8 cellular contexts compared by ENCODE assay signal in genomic region chr22:43956383-43956782, GRCh38. TPM values are rescaled to one million over a fixed set of nuclear protein-coding genes. Genes with fewer than 3 reads are reported as not detected.
DNase-seq lines count a peak whose midpoint lies in the region; ATAC-seq, FAIRE-seq and TF ChIP-seq lines count a peak whose summit lies in the region.

No MANE protein-coding gene starts in this region.

- no peaks in the 10 kb centered on the region for H3K9me3 ChIP-seq in A549

- no peaks in the 10 kb centered on the region for H3K27me3 ChIP-seq in brain microvascular endothelial cell (replicated peaks)

- H3K27me3 Mint-ChIP-seq in HFFc6 (ENCODE audit: insufficient read depth) (peaks cover 2% of the 10 kb centered on the region; the same call in 1 of the 2 replicates), mesothelial cell of epicardium (ENCODE audit: low read depth) (no peaks in the 10 kb centered on the region)

- POLR2A ChIA-PET in A549 (lab: Yijun Ruan, JAX), result no interaction called here

- TF ChIP-seq EP300 in A549 (IDR thresholded peaks at IDR 0.05), result no peak

- no peak for ATAC-seq in A549
- no peak for ATAC-seq in GM19397 (IDR thresholded peaks at IDR 0.05; ENCODE audit: unreplicated experiment)

- WGBS in A549 (ENCODE audit: missing lambda C conversion rate), result 89% methylated on average over 8 of the region's 8 CpGs

- H3K36me3 ChIP-seq in brain microvascular endothelial cell (replicated peaks), result no peaks in the 10 kb centered on the region

- H3K27ac ChIP-seq in A549 (peak overlapping the region; percentile 80 to 96; a peak in 5 of 6 replicates), brain microvascular endothelial cell (no peak overlapping the region)

- H3K4me3 ChIP-seq in A549, result peak overlapping the region; percentile 93
- peak overlapping the region; percentile 92 for H3K4me3 ChIP-seq in brain microvascular endothelial cell (ENCODE audit: low read depth, low read length)

- peak overlapping the region; percentile 98 for H3K4me2 ChIP-seq in A549

- peaks cover 17% of the 10 kb centered on the region; the same call in 2 of the 3 replicates for H3K4me1 ChIP-seq in A549

- peak overlapping the region; percentile 89 for H3K27ac Mint-ChIP-seq in HFFc6
- H3K27ac Mint-ChIP-seq in mesothelial cell of epicardium, result peak overlapping the region; percentile 90

- TF ChIP-seq CTCF in A549 (IDR thresholded peaks at IDR 0.05), result no peak
- no peak for TF ChIP-seq CTCF in HFFc6 (IDR thresholded peaks at IDR 0.05)
- no peak for TF ChIP-seq CTCF in brain microvascular endothelial cell (IDR thresholded peaks at IDR 0.05; ENCODE audit: low read depth, low read length, missing control alignments)
- no peak for TF ChIP-seq CTCF in mesothelial cell of epicardium (IDR thresholded peaks at IDR 0.05; ENCODE audit: unreplicated experiment)

- TF ChIP-seq RAD21 in A549 (conservative IDR thresholded peaks at IDR 0.05 in 1 of 2, IDR thresholded peaks at IDR 0.05 in 1 of 2), result no peak

- CTCF ChIA-PET in A549 (lab: Yijun Ruan, JAX), result no interaction called here

- no peaks in the 10 kb centered on the region for H3K9me3 Mint-ChIP-seq in HFFc6
- H3K9me3 Mint-ChIP-seq in mesothelial cell of epicardium, result no peaks in the 10 kb centered on the region

- H3K36me3 Mint-ChIP-seq in HFFc6 (ENCODE audit: low read depth) (peaks cover 12% of the 10 kb centered on the region), mesothelial cell of epicardium (no peaks in the 10 kb centered on the region)

- in situ Hi-C loops in brain microvascular endothelial cell (cut with HindIII; ENCODE audit: low pct_ligation_motif_present, low sequenced_read_pairs), result no loop called here

- no peak for FAIRE-seq in A549 (lab: Jason Lieb, UNC)

- H3K4me1 Mint-ChIP-seq in HFFc6 (ENCODE audit: low read depth) (peaks cover 32% of the 10 kb centered on the region), mesothelial cell of epicardium (peaks cover 25% of the 10 kb centered on the region)

- TF ChIP-seq POLR2A in A549 (IDR thresholded peaks at IDR 0.05; ENCODE audit: low read length), result no peak

- H3K4me3 Mint-ChIP-seq in HFFc6 (peak overlapping the region; percentile 96), mesothelial cell of epicardium (peak overlapping the region; percentile 86)

- no peak for DNase-seq in A549 (ENCODE audit: low read depth in 1 of 2, low spot score in 1 of 2)
- no peak for DNase-seq in HFFc6
- DNase-seq in brain microvascular endothelial cell, result no peak
- DNase-seq in mesothelial cell of epicardium (ENCODE audit: low spot score in 2 of 2, unreplicated experiment in 2 of 2), result no peak
- DNase-seq in SW480 (ENCODE audit: low spot score), result no peak
- no peak for DNase-seq in NCI-H226
- no peak for DNase-seq in nucleus accumbens (lab: John Stamatoyannopoulos, UW)

TF ChIP-seq in A549, 52 proteins besides CTCF, POLR2A, EP300 and RAD21:
- TF ChIP-seq TP53 (CRISPR knock-in tag; IDR thresholded peaks at IDR 0.05) (no peak), NPAS2 (CRISPR knock-in tag; IDR thresholded peaks at IDR 0.05; ENCODE audit: borderline replicate concordance) (no peak), ELK1 (IDR thresholded peaks at IDR 0.05; ENCODE audit: low read depth, low read length) (no peak), EHMT2 (IDR thresholded peaks at IDR 0.05; ENCODE audit: low read depth) (no peak), RARB (CRISPR knock-in tag; IDR thresholded peaks at IDR 0.05) (no peak)

RNA-seq across cellular contexts. Expression of gene SAMM50, which starts 1.1 kb away (rescaled TPM):
- polyA plus RNA-seq in A549 (2011; rRNA removed) (37.1 and 51.4 TPM in 2 replicates), A549 (2017; fragmentation: RNase III; extraction: RNeasy Plus Mini Kit Qiagen cat#74134 plus additional on column Dnase treatment) (49.3 to 50.8 TPM (median 49.3 TPM) in 3 replicates)
- 31.9 and 32.9 TPM in 2 replicates for polyA plus RNA-seq in A549 (2012; cell fraction: cytosol; rRNA removed)
- polyA plus RNA-seq in A549 (2012; cell fraction: nucleus; rRNA removed), result 25.3 and 36.5 TPM in 2 replicates
- polyA minus RNA-seq in A549 (2011; rRNA and poly(A)+ RNA removed), result 29.6 and 33.1 TPM in 2 replicates
- total RNA-seq in HFFc6 (2021; fragmentation: NEBNext Ultra II Directional; extraction: Animal tissue kit (Norgen Biotek cat#: 25700)), result 10 to 100 TPM; 51.6 to 57.2 (median 53.3) TPM
- total RNA-seq in mesothelial cell of epicardium, result 44.1 to 44.9 TPM (median 44.8 TPM) in 3 replicates

RNA-seq across cellular contexts. Expression of gene PNPLA3, which starts 32.8 kb away (rescaled TPM):
- polyA plus RNA-seq in A549 (2011; rRNA removed), result 1.3 TPM in 2 replicates
- polyA plus RNA-seq in A549 (2012; cell fraction: cytosol; rRNA removed), result 0.99 and 1.2 TPM in 2 replicates
- 2.2 and 2.3 TPM in 2 replicates for polyA plus RNA-seq in A549 (2012; cell fraction: nucleus; rRNA removed)
- 1.00 to 1.8 TPM (median 1.3 TPM) in 3 replicates for polyA plus RNA-seq in A549 (2017; fragmentation: RNase III; extraction: RNeasy Plus Mini Kit Qiagen cat#74134 plus additional on column Dnase treatment)
- polyA minus RNA-seq in A549 (2011; rRNA and poly(A)+ RNA removed), result 1.2 and 1.6 TPM in 2 replicates
- total RNA-seq in HFFc6 (2021; fragmentation: NEBNext Ultra II Directional; extraction: Animal tissue kit (Norgen Biotek cat#: 25700)), result 1 to 10 TPM; 3.0 to 6.5 (median 3.4) TPM
- total RNA-seq in mesothelial cell of epicardium, result 5.7 to 6.2 TPM (median 6.1 TPM) in 3 replicates
